24 cellular contexts compared by ENCODE assay signal in genomic region chr21:44989943-44990780, GRCh38. TPM values are rescaled to one million over a fixed set of nuclear protein-coding genes. Genes with fewer than 3 reads are reported as not detected.
DNase-seq lines count a peak whose midpoint lies in the region; ATAC-seq and TF ChIP-seq lines count a peak whose summit lies in the region.
"Had no signal": no experiment of that assay in that cellular context is flagged by ENCODE, and none has a peak within 500 bp of the region (broad histone marks: within the 10 kb centered on the region; RNA-seq: fewer than 3 reads in every experiment).

No MANE protein-coding gene starts in this region.

- peaks cover 0 to 98% (median 0%) of the 10 kb centered on the region in 11 experiments; a peak in 10 of 22 replicates for H3K27me3 ChIP-seq in BLaER1 treated with 17β-estradiol and CSF1 and Interleukin-3, amounts not matched to agents 10 nM and 100 nM
- H3K27me3 ChIP-seq in heart left ventricle (no peaks in the 10 kb centered on the region), neural progenitor cell (no peaks in the 10 kb centered on the region), suprapubic skin (no peaks in the 10 kb centered on the region)
- H3K27me3 ChIP-seq: vagina had no signal

- H3K4me1 ChIP-seq in BLaER1 treated with 17β-estradiol and CSF1 and Interleukin-3, amounts not matched to agents 10 nM and 100 nM, result peaks cover 57 to 100% (median 100%) of the 10 kb centered on the region in 10 experiments
- H3K4me1 ChIP-seq in heart left ventricle (peaks cover 0 to 42% (median 16%) of the 10 kb centered on the region in 12 donors), neural progenitor cell (no peaks in the 10 kb centered on the region), suprapubic skin (peaks cover 19% of the 10 kb centered on the region)
- H3K4me1 ChIP-seq: Caco-2 had no signal

- peaks cover 21% of the 10 kb centered on the region for H3K4me1 Mint-ChIP-seq in neural progenitor cell
- H3K4me1 Mint-ChIP-seq: IgD-negative memory B cell had no signal

- ATAC-seq in heart left ventricle, result peak in 2 of 4 donors; percentile 12 to 42
- no peak for ATAC-seq in GM21515 (IDR thresholded peaks at IDR 0.05; ENCODE audit: unreplicated experiment)
- ATAC-seq: left lobe of liver had no signal

- H3K4me2 ChIP-seq in BLaER1 treated with 17β-estradiol and CSF1 and Interleukin-3, amounts not matched to agents 10 nM and 100 nM, result peak overlapping the region; percentile 11 to 100 (median 88)
- no peak overlapping the region for H3K4me2 ChIP-seq in neural progenitor cell

- H3K36me3 ChIP-seq in BLaER1 treated with 17β-estradiol and CSF1 and Interleukin-3, amounts not matched to agents 10 nM and 100 nM, result no peaks in the 10 kb centered on the region
- H3K36me3 ChIP-seq in heart left ventricle (no peaks in the 10 kb centered on the region), neural progenitor cell (no peaks in the 10 kb centered on the region), suprapubic skin (no peaks in the 10 kb centered on the region)
- H3K36me3 ChIP-seq: neutrophil, vagina had no signal

- H3K79me2 ChIP-seq in neural progenitor cell (ENCODE audit: low read depth), result no peaks in the 10 kb centered on the region

- peaks cover 2% of the 10 kb centered on the region for H3K27me3 Mint-ChIP-seq in neural progenitor cell (ENCODE audit: insufficient read depth, low read depth)

- intact Hi-C loops in heart left ventricle (cut with DNase I), result no loop called here

- no peaks in the 10 kb centered on the region for H3K9me3 Mint-ChIP-seq in neural progenitor cell
- H3K9me3 Mint-ChIP-seq: IgD-negative memory B cell had no signal

- TF ChIP-seq EP300 in suprapubic skin (IDR thresholded peaks at IDR 0.05), result no peak

- peak overlapping the region in 6 of 10 experiments; percentile 9 to 60 (median 33); a peak in 8 of 20 replicates for H3K4me3 ChIP-seq in BLaER1 treated with 17β-estradiol and CSF1 and Interleukin-3, amounts not matched to agents 10 nM and 100 nM
- H3K4me3 ChIP-seq in heart left ventricle, result no peak overlapping the region
- H3K4me3 ChIP-seq in neural progenitor cell, result no peak overlapping the region
- H3K4me3 ChIP-seq in suprapubic skin, result no peak overlapping the region
- H3K4me3 ChIP-seq: vagina had no signal

- H2AFZ ChIP-seq in neural progenitor cell (replicated peaks), result no peak overlapping the region

- H3K27ac ChIP-seq in BLaER1 treated with 17β-estradiol and CSF1 and Interleukin-3, amounts not matched to agents 10 nM and 100 nM, result peak overlapping the region in 4 of 11 experiments; percentile 63 to 73 (median 71); a peak in 8 of 22 replicates
- H3K27ac ChIP-seq in heart left ventricle, result peak overlapping the region in 10 of 12 donors; percentile 5 to 75 (median 51)
- no peak overlapping the region for H3K27ac ChIP-seq in neural progenitor cell
- H3K27ac ChIP-seq in suprapubic skin, result no peak overlapping the region
- H3K27ac ChIP-seq: HL-60, neutrophil, vagina had no signal

- no peak for TF ChIP-seq CTCF in heart left ventricle (IDR thresholded peaks at IDR 0.05)
- TF ChIP-seq CTCF in neural progenitor cell (IDR thresholded peaks at IDR 0.05), result no peak
- no peak for TF ChIP-seq CTCF in suprapubic skin (IDR thresholded peaks at IDR 0.05)

- peaks cover 0 to 98% (median 47%) of the 10 kb centered on the region in 11 experiments; a peak in 19 of 22 replicates for H4K20me1 ChIP-seq in BLaER1 treated with 17β-estradiol and CSF1 and Interleukin-3, amounts not matched to agents 10 nM and 100 nM
- H4K20me1 ChIP-seq in neural progenitor cell (ENCODE audit: low read depth), result no peaks in the 10 kb centered on the region

- H3K27ac Mint-ChIP-seq in neural progenitor cell, result peak overlapping the region; percentile 33
- H3K27ac Mint-ChIP-seq: B cell, IgD-negative memory B cell had no signal

- 78 to 86% (median 81%) methylated on average over 42 to 53 of the region's 53 CpGs for WGBS in heart left ventricle, 4 donors
- 94% methylated on average over 30 of the region's 53 CpGs for WGBS in suprapubic skin

- peak overlapping the region in 7 of 11 experiments; percentile 11 to 77 (median 31); a peak in 10 of 22 replicates for H3K9ac ChIP-seq in BLaER1 treated with 17β-estradiol and CSF1 and Interleukin-3, amounts not matched to agents 10 nM and 100 nM
- H3K9ac ChIP-seq in neural progenitor cell, result no peak overlapping the region

- H3F3A ChIP-seq in neural progenitor cell (ENCODE audit: low read depth), result no peaks in the 10 kb centered on the region

- TF ChIP-seq POLR2A in heart left ventricle (IDR thresholded peaks at IDR 0.05) (no peak), suprapubic skin (IDR thresholded peaks at IDR 0.05) (no peak)

- H3K9me3 ChIP-seq in BLaER1 treated with 17β-estradiol and CSF1 and Interleukin-3, amounts not matched to agents 10 nM and 100 nM (replicated peaks in 1 of 11), result no peaks in the 10 kb centered on the region
- H3K9me3 ChIP-seq in heart left ventricle (no peaks in the 10 kb centered on the region), neural progenitor cell (ENCODE audit: low read depth) (no peaks in the 10 kb centered on the region), suprapubic skin (no peaks in the 10 kb centered on the region)
- H3K9me3 ChIP-seq: Caco-2, neutrophil, vagina had no signal

- H3K4me3 Mint-ChIP-seq in neural progenitor cell, result no peak overlapping the region
- H3K4me3 Mint-ChIP-seq: B cell had no signal

- no peaks in the 10 kb centered on the region for H3K36me3 Mint-ChIP-seq in neural progenitor cell
- H3K36me3 Mint-ChIP-seq: IgD-negative memory B cell had no signal

- DNase-seq in amniotic epithelial cell (ENCODE audit: low read depth), result peak; percentile 31
- peak in 3 of 5 donors; percentile 41 to 62 (median 49) for DNase-seq in heart left ventricle
- no peak for DNase-seq in neural progenitor cell (ENCODE audit: low spot score)
- DNase-seq in NCI-H2107 treated with DMSO at 0.1 percent for 48 hours (lab: John Stamatoyannopoulos, UW; ENCODE audit: unreplicated experiment), result no peak
- no peak for DNase-seq in suprapubic skin (ENCODE audit: low spot score in 2 of 2)
- DNase-seq in cortex of kidney (lab: John Stamatoyannopoulos, UW), result no peak
- DNase-seq: activated CD4-positive, alpha-beta T cell treated with anti-CD3 and anti-CD28 coated beads, Interleukin-2, amount 50 U/mL, for 1 hour; activated effector memory CD4-positive, alpha-beta T cell treated with anti-CD3 and anti-CD28 coated beads, Interleukin-2, amount 50 U/mL, for 16 hours; amygdala; Caco-2; central memory CD4-positive, alpha-beta T cell; erythroblast; HCEC 1CT; SHP77; stimulated activated CD8-positive, alpha-beta memory T cell treated with anti-CD3 and anti-CD28 coated beads, Interleukin-4, amount 100 ng/mL, for 48 hours; T-helper 1 cell had no signal

RNA-seq across cellular contexts. Expression of gene SLX9, which starts 50.3 kb away (rescaled TPM):
- total RNA-seq in heart left ventricle (10 to 100 TPM; 38.5 to 53.1 (median 47.1) TPM), neural progenitor cell (ENCODE audit: low replicate concordance) (4.7 and 17.1 TPM in 2 replicates), suprapubic skin (10 to 100 TPM; 13.4 to 16.9 (median 14.4) TPM)
- 10 to 100 TPM; 63.8 to 77.8 TPM for polyA plus RNA-seq in heart left ventricle

Comparison
In these comparisons a context has a peak if more than half of its experiments do, and no peak if none do; other contexts are left out.
1. H3K27ac ChIP-seq: peak in heart left ventricle (10 of 12); none in neural progenitor cell (single experiment) and suprapubic skin (single experiment).
2. H3K4me3 ChIP-seq: peak in BLaER1 treated with 17β-estradiol and CSF1 and Interleukin-3, amounts not matched to agents 10 nM and 100 nM (6 of 10); none in heart left ventricle (0 of 12), neural progenitor cell (single experiment) and suprapubic skin (single experiment).
3. DNase-seq: peak in amniotic epithelial cell (single experiment) and heart left ventricle (3 of 5); none in neural progenitor cell (single experiment), NCI-H2107 treated with DMSO at 0.1 percent for 48 hours (single experiment), suprapubic skin (0 of 2) and cortex of kidney (single experiment).